ENCODE assay signal across 16 cellular contexts in genomic region chr4:96912731-96913130, GRCh38.
DNase-seq lines count a peak whose midpoint lies in the region; ATAC-seq, FAIRE-seq and TF ChIP-seq lines count a peak whose summit lies in the region.
"Had no signal": no experiment of that assay in that cellular context is flagged by ENCODE, and none has a peak within 500 bp of the region (broad histone marks: within the 10 kb centered on the region; RNA-seq: fewer than 3 reads in every experiment).

No MANE protein-coding gene starts in this region.

- H3K27ac ChIP-seq in A673 (ENCODE audit: low read depth, low read length, poor library complexity, severe bottlenecking), result no peak overlapping the region
- H3K27ac ChIP-seq in osteoblast (ENCODE audit: low read depth, low read length), result no peak overlapping the region
- H3K27ac ChIP-seq: A549, HL-60 had no signal

- POLR2A ChIA-PET in A673 (lab: Charles Lee; ENCODE audit: low non-redundant PET), result no interaction called here

- no peak overlapping the region for H3K4me3 ChIP-seq in A673 (ENCODE audit: low read depth, low read length, poor library complexity, severe bottlenecking)
- H3K4me3 ChIP-seq in osteoblast (ENCODE audit: insufficient read depth, low read length), result no peak overlapping the region
- H3K4me3 ChIP-seq: A549 had no signal

- intact Hi-C loops in A673 (cut with micrococcal nuclease; ENCODE audit: unreplicated experiment), result no loop called here

- H3K4me2 ChIP-seq in osteoblast (ENCODE audit: insufficient read depth, low read length), result no peak overlapping the region
- H3K4me2 ChIP-seq: A549 had no signal

- H3K36me3 ChIP-seq in A673 (ENCODE audit: insufficient read depth, low read length, poor library complexity, severe bottlenecking) (no peaks in the 10 kb centered on the region), osteoblast (ENCODE audit: insufficient read depth, low read length) (no peaks in the 10 kb centered on the region)

- CTCF ChIA-PET in A673 (lab: Charles Lee), result no interaction called here

- TF ChIP-seq CTCF in A673 (conservative IDR thresholded peaks at IDR 0.05; ENCODE audit: low read depth, low read length), result no peak
- TF ChIP-seq CTCF in osteoblast (IDR thresholded peaks at IDR 0.05; ENCODE audit: extremely low read depth, low read depth, low read length), result no peak

- no peak overlapping the region for H2AFZ ChIP-seq in osteoblast (ENCODE audit: low read length)

- no TSS peak for BruUV-seq in A673 (replicated peaks; lab: Mats Ljungman, UMichigan)

- no peaks in the 10 kb centered on the region for H3K9me3 ChIP-seq in A673 (ENCODE audit: low read depth, low read length, poor library complexity, severe bottlenecking)
- no peaks in the 10 kb centered on the region for H3K9me3 ChIP-seq in osteoblast (ENCODE audit: low read depth, low read length)
- H3K9me3 ChIP-seq: A549, Caco-2 had no signal

- no peaks in the 10 kb centered on the region for H4K20me1 ChIP-seq in osteoblast (ENCODE audit: insufficient read depth, low read length)

- H3K79me2 ChIP-seq in osteoblast (ENCODE audit: insufficient read depth, low read length), result no peaks in the 10 kb centered on the region

- DNase-seq in A673 (ENCODE audit: low spot score) (peak; percentile 1), astrocyte of the hippocampus (ENCODE audit: low read depth, low spot score) (peak; percentile 9), left kidney (ENCODE audit: low read depth, low spot score) (peak; percentile 10), osteoblast (ENCODE audit: insufficient read length, low spot score, missing footprints) (peak; percentile 0), GM12891 (ENCODE audit: insufficient read length, low spot score) (no peak), LoVo (ENCODE audit: low spot score) (no peak)
- no peak for DNase-seq in activated CD8-positive, alpha-beta memory T cell treated with anti-CD3 and anti-CD28 coated beads, Interleukin-2, amount 50 U/mL, for 48 hours
- DNase-seq: Caco-2; CD8-positive, alpha-beta memory T cell; DMS53; GF-D8; HCEC 1CT; HFFc6 had no signal

- FAIRE-seq in GM12891 (lab: Jason Lieb, UNC), result no peak
- FAIRE-seq: A549 had no signal

- TF ChIP-seq POLR2A in GM12891 (IDR thresholded peaks at IDR 0.05; ENCODE audit: low read depth, low read length), result no peak

- no peaks in the 10 kb centered on the region for H3K4me1 ChIP-seq in A673 (ENCODE audit: insufficient read depth, low read length, poor library complexity, severe bottlenecking)
- H3K4me1 ChIP-seq in osteoblast (ENCODE audit: insufficient read depth, low read length), result no peaks in the 10 kb centered on the region
- H3K4me1 ChIP-seq: A549, Caco-2 had no signal

- ATAC-seq in HG03442 (IDR thresholded peaks at IDR 0.05; ENCODE audit: unreplicated experiment), result no peak
- ATAC-seq: A549 had no signal

- H3K27me3 ChIP-seq in A673 (replicated peaks; ENCODE audit: insufficient read depth, low read depth, low read length, poor library complexity), result no peaks in the 10 kb centered on the region
- H3K27me3 ChIP-seq in osteoblast (ENCODE audit: insufficient read depth, low read length), result no peaks in the 10 kb centered on the region

TF ChIP-seq in GM12891, 5 proteins besides CTCF, POLR2A, EP300 and RAD21:
- TF ChIP-seq POLR2AphosphoS5 (IDR thresholded peaks at IDR 0.05; ENCODE audit: low read depth, low read length), result no peak
- no peak for TF ChIP-seq PAX5 (IDR thresholded peaks at IDR 0.05; ENCODE audit: insufficient read depth, low read length, severe bottlenecking)
- no peak for TF ChIP-seq SPI1 (IDR thresholded peaks at IDR 0.05; ENCODE audit: low read depth, low read length)
- TF ChIP-seq TAF1 (IDR thresholded peaks at IDR 0.05; ENCODE audit: low read depth, low read length), result no peak
- TF ChIP-seq POU2F2 (IDR thresholded peaks at IDR 0.05; ENCODE audit: low read depth, low read length), result no peak

Comparison
In these comparisons a context has a peak if more than half of its experiments do, and no peak if none do; other contexts are left out.
1. DNase-seq: peak in A673 (single experiment), astrocyte of the hippocampus (single experiment), left kidney (single experiment) and osteoblast (single experiment); none in activated CD8-positive, alpha-beta memory T cell treated with anti-CD3 and anti-CD28 coated beads, Interleukin-2, amount 50 U/mL, for 48 hours (single experiment), GM12891 (single experiment) and LoVo (single experiment).